Comparison of ENCODE assay signal across 1 cellular context in the genomic region with DNA sequence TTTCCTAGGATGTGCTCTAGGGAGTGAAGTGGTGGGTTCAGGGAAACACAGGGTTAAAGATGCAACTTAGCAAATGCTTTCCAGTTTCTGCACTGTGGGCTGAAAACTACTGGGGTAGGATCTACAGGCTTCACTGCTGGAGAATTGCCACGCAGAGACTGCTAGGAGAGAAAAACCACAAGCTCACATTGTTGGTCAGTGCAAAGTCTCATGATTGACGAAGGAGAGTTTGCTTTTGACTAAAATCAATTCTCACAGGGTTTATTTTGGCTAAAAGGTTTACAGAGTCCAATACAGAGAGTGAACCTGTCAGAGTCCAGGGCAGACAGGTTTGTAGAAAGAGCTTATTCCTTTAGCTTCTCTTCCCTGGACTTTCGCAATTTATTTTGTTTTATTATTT.
TF ChIP-seq lines count a peak whose summit lies in the region.

No MANE protein-coding gene starts in this region.

TF ChIP-seq in HepG2, 621 proteins besides CTCF, POLR2A, EP300 and RAD21 (continued from another document and continues in another):
- TF ChIP-seq, protein P1, sequence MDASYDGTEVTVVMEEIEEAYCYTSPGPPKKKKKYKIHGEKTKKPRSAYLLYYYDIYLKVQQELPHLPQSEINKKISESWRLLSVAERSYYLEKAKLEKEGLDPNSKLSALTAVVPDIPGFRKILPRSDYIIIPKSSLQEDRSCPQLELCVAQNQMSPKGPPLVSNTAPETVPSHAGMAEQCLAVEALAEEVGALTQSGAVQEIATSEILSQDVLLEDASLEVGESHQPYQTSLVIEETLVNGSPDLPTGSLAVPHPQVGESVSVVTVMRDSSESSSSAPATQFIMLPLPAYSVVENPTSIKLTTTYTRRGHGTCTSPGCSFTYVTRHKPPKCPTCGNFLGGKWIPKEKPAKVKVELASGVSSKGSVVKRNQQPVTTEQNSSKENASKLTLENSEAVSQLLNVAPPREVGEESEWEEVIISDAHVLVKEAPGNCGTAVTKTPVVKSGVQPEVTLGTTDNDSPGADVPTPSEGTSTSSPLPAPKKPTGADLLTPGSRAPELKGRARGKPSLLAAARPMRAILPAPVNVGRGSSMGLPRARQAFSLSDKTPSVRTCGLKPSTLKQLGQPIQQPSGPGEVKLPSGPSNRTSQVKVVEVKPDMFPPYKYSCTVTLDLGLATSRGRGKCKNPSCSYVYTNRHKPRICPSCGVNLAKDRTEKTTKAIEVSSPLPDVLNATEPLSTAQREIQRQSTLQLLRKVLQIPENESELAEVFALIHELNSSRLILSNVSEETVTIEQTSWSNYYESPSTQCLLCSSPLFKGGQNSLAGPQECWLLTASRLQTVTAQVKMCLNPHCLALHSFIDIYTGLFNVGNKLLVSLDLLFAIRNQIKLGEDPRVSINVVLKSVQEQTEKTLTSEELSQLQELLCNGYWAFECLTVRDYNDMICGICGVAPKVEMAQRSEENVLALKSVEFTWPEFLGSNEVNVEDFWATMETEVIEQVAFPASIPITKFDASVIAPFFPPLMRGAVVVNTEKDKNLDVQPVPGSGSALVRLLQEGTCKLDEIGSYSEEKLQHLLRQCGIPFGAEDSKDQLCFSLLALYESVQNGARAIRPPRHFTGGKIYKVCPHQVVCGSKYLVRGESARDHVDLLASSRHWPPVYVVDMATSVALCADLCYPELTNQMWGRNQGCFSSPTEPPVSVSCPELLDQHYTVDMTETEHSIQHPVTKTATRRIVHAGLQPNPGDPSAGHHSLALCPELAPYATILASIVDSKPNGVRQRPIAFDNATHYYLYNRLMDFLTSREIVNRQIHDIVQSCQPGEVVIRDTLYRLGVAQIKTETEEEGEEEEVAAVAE (CRISPR knock-in tag; IDR thresholded peaks at IDR 0.05; ENCODE audit: borderline replicate concordance): no peak
- TF ChIP-seq MXD3 (CRISPR knock-in tag; IDR thresholded peaks at IDR 0.05): no peak
- TF ChIP-seq ZNF34 (CRISPR knock-in tag; IDR thresholded peaks at IDR 0.05; ENCODE audit: borderline replicate concordance): no peak
- TF ChIP-seq TGIF2 (CRISPR knock-in tag; IDR thresholded peaks at IDR 0.05): no peak
- TF ChIP-seq ZNF251 (CRISPR knock-in tag; IDR thresholded peaks at IDR 0.05): no peak
- TF ChIP-seq MTF2 (CRISPR knock-in tag; IDR thresholded peaks at IDR 0.05; ENCODE audit: borderline replicate concordance): no peak
- no peak for TF ChIP-seq SRF (IDR thresholded peaks at IDR 0.05; ENCODE audit: low read depth, low read length)
- peak; percentile 43; the same call in 1 of the 2 replicates for TF ChIP-seq ZNF609 (CRISPR knock-in tag; IDR thresholded peaks at IDR 0.05; ENCODE audit: borderline replicate concordance)
- TF ChIP-seq HHEX (CRISPR knock-in tag; IDR thresholded peaks at IDR 0.05): peak; percentile 20; the same call in 1 of the 2 replicates
- TF ChIP-seq, protein P2, sequence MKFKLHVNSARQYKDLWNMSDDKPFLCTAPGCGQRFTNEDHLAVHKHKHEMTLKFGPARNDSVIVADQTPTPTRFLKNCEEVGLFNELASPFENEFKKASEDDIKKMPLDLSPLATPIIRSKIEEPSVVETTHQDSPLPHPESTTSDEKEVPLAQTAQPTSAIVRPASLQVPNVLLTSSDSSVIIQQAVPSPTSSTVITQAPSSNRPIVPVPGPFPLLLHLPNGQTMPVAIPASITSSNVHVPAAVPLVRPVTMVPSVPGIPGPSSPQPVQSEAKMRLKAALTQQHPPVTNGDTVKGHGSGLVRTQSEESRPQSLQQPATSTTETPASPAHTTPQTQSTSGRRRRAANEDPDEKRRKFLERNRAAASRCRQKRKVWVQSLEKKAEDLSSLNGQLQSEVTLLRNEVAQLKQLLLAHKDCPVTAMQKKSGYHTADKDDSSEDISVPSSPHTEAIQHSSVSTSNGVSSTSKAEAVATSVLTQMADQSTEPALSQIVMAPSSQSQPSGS (CRISPR knock-in tag; IDR thresholded peaks at IDR 0.05): 0 out of 2 replicates have a peak, but pooled peaks have one; percentile 47
- 0 out of 2 replicates have a peak, but pooled peaks have one; percentile 43 for TF ChIP-seq IRF2 (CRISPR knock-in tag; IDR thresholded peaks at IDR 0.05)
- TF ChIP-seq ZFP36L2 (CRISPR knock-in tag; IDR thresholded peaks at IDR 0.05): no peak
- no peak for TF ChIP-seq NFE2L1 (CRISPR knock-in tag; IDR thresholded peaks at IDR 0.05; ENCODE audit: borderline replicate concordance)
- TF ChIP-seq, protein P3, sequence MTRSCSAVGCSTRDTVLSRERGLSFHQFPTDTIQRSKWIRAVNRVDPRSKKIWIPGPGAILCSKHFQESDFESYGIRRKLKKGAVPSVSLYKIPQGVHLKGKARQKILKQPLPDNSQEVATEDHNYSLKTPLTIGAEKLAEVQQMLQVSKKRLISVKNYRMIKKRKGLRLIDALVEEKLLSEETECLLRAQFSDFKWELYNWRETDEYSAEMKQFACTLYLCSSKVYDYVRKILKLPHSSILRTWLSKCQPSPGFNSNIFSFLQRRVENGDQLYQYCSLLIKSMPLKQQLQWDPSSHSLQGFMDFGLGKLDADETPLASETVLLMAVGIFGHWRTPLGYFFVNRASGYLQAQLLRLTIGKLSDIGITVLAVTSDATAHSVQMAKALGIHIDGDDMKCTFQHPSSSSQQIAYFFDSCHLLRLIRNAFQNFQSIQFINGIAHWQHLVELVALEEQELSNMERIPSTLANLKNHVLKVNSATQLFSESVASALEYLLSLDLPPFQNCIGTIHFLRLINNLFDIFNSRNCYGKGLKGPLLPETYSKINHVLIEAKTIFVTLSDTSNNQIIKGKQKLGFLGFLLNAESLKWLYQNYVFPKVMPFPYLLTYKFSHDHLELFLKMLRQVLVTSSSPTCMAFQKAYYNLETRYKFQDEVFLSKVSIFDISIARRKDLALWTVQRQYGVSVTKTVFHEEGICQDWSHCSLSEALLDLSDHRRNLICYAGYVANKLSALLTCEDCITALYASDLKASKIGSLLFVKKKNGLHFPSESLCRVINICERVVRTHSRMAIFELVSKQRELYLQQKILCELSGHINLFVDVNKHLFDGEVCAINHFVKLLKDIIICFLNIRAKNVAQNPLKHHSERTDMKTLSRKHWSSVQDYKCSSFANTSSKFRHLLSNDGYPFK (CRISPR knock-in tag; IDR thresholded peaks at IDR 0.05; ENCODE audit: borderline replicate concordance): no peak
- no peak for TF ChIP-seq THYN1 (CRISPR knock-in tag; IDR thresholded peaks at IDR 0.05; ENCODE audit: borderline replicate concordance, low read depth)
- TF ChIP-seq MED13 (CRISPR knock-in tag; IDR thresholded peaks at IDR 0.05): no peak
- TF ChIP-seq, protein P4, sequence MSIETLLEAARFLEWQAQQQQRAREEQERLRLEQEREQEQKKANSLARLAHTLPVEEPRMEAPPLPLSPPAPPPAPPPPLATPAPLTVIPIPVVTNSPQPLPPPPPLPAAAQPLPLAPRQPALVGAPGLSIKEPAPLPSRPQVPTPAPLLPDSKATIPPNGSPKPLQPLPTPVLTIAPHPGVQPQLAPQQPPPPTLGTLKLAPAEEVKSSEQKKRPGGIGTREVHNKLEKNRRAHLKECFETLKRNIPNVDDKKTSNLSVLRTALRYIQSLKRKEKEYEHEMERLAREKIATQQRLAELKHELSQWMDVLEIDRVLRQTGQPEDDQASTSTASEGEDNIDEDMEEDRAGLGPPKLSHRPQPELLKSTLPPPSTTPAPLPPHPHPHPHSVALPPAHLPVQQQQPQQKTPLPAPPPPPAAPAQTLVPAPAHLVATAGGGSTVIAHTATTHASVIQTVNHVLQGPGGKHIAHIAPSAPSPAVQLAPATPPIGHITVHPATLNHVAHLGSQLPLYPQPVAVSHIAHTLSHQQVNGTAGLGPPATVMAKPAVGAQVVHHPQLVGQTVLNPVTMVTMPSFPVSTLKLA (IDR thresholded peaks at IDR 0.05): no peak
- TF ChIP-seq, protein P5, sequence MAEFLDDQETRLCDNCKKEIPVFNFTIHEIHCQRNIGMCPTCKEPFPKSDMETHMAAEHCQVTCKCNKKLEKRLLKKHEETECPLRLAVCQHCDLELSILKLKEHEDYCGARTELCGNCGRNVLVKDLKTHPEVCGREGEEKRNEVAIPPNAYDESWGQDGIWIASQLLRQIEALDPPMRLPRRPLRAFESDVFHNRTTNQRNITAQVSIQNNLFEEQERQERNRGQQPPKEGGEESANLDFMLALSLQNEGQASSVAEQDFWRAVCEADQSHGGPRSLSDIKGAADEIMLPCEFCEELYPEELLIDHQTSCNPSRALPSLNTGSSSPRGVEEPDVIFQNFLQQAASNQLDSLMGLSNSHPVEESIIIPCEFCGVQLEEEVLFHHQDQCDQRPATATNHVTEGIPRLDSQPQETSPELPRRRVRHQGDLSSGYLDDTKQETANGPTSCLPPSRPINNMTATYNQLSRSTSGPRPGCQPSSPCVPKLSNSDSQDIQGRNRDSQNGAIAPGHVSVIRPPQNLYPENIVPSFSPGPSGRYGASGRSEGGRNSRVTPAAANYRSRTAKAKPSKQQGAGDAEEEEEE (CRISPR knock-in tag; IDR thresholded peaks at IDR 0.05; ENCODE audit: borderline replicate concordance): no peak
- TF ChIP-seq ZNF670 (CRISPR knock-in tag; IDR thresholded peaks at IDR 0.05; ENCODE audit: borderline replicate concordance): 0 out of 2 replicates have a peak, but pooled peaks have one; percentile 69
- TF ChIP-seq PRPF4 (IDR thresholded peaks at IDR 0.05; ENCODE audit: low read depth, low read length, poor library complexity, severe bottlenecking): no peak
- TF ChIP-seq TCF7 (IDR thresholded peaks at IDR 0.05; ENCODE audit: low read depth): 0 out of 2 replicates have a peak, but pooled peaks have one; percentile 6
- TF ChIP-seq ZNF891 (CRISPR knock-in tag; IDR thresholded peaks at IDR 0.05): no peak
- no peak for TF ChIP-seq RARG (CRISPR knock-in tag; IDR thresholded peaks at IDR 0.05; ENCODE audit: low read depth)
- TF ChIP-seq MIER3 (CRISPR knock-in tag; IDR thresholded peaks at IDR 0.05; ENCODE audit: borderline replicate concordance): peak; percentile 37; the same call in 1 of the 2 replicates
- no peak for TF ChIP-seq ZNF839 (CRISPR knock-in tag; IDR thresholded peaks at IDR 0.05; ENCODE audit: borderline replicate concordance)
- peak; percentile 91 for TF ChIP-seq ZNF331 (CRISPR knock-in tag; IDR thresholded peaks at IDR 0.05)
- TF ChIP-seq MED1 (CRISPR knock-in tag; IDR thresholded peaks at IDR 0.05): peak; percentile 13; the same call in 1 of the 2 replicates
- TF ChIP-seq, protein P6, sequence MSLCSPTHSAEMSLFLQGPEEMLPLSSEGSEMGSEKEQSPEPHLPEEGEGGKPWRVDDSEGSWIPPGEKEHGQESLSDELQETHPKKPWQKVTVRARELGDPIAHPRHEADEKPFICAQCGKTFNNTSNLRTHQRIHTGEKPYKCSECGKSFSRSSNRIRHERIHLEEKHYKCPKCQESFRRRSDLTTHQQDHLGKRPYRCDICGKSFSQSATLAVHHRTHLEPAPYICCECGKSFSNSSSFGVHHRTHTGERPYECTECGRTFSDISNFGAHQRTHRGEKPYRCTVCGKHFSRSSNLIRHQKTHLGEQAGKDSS (CRISPR knock-in tag; IDR thresholded peaks at IDR 0.05; ENCODE audit: borderline replicate concordance, low read depth): no peak
- peak; percentile 68 for TF ChIP-seq ZMYM4 (CRISPR knock-in tag; IDR thresholded peaks at IDR 0.05)
- no peak for TF ChIP-seq ATF7 (IDR thresholded peaks at IDR 0.05)
- TF ChIP-seq ATF7 (CRISPR knock-in tag; IDR thresholded peaks at IDR 0.05): no peak
- peak; percentile 96 for TF ChIP-seq ZNF652 (CRISPR knock-in tag; IDR thresholded peaks at IDR 0.05; ENCODE audit: borderline replicate concordance, low read depth)
- peak; percentile 73; the same call in 1 of the 2 replicates for TF ChIP-seq LCORL (IDR thresholded peaks at IDR 0.05)
- peak; percentile 95 for TF ChIP-seq LCORL (CRISPR knock-in tag; IDR thresholded peaks at IDR 0.05)
- no peak for TF ChIP-seq DMTF1 (CRISPR knock-in tag; IDR thresholded peaks at IDR 0.05)
- peak; percentile 63; the same call in 1 of the 2 replicates for TF ChIP-seq SOX5 (CRISPR knock-in tag; IDR thresholded peaks at IDR 0.05; ENCODE audit: borderline replicate concordance)
